ENCODE assay signal across 30 cellular contexts in the genomic region with DNA sequence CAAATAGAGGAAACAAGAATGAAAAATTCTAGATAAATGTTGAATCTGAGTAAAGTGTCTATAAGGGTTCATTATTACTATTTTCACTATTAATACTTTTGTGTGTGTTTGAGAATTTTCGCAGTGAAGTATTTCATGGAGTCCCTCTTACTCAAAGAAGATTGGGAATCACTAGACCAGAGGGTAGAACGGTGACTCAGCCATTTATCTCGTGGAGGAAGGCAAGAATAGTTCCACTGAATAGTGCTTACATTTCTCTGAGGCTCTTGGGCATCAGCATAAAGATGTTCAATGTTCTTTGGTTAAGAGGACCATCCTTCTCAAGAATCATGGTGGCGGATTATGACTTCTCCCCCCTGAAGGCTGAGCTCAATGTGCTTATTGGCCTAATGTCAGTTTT.
"Had no signal": no experiment of that assay in that cellular context is flagged by ENCODE, and none has a peak within 500 bp of the region (broad histone marks: within the 10 kb centered on the region; RNA-seq: fewer than 3 reads in every experiment).

No MANE protein-coding gene starts in this region.

- H3K4me3 ChIP-seq: cardiac muscle cell, SJSA1 had no signal

- H3K36me3 ChIP-seq: cardiac muscle cell, SJSA1 had no signal

- H3K27me3 ChIP-seq: SJSA1 had no signal

- H3K9me3 ChIP-seq: SJSA1, SK-N-SH had no signal

- H3K4me1 ChIP-seq: SJSA1 had no signal

- H3K36me3 Mint-ChIP-seq: activated CD8-positive, alpha-beta memory T cell treated with anti-CD3 and anti-CD28 coated beads, Interleukin-2, amount 10 ng/mL, durations not matched to agents 7 days and 5 days; activated naive CD4-positive, alpha-beta T cell treated with anti-CD3 and anti-CD28 coated beads, Interleukin-2, amount 10 ng/mL, durations not matched to agents 7 days and 5 days; activated naive CD8-positive, alpha-beta T cell had no signal

- ATAC-seq: activated CD8-positive, alpha-beta memory T cell treated with anti-CD3 and anti-CD28 coated beads, Interleukin-2, amount 10 ng/mL, durations not matched to agents 7 days and 5 days; activated naive CD8-positive, alpha-beta T cell treated with anti-CD3 and anti-CD28 coated beads, Interleukin-2, amount 50 U/mL, for 24 hours; Panc1 had no signal

- DNase-seq: activated B cell treated with CpG ODN at 0.5 μM for 24 hours; activated CD4-positive, alpha-beta memory T cell treated with anti-CD3 and anti-CD28 coated beads, Interleukin-2, amount 10 ng/mL, durations not matched to agents 7 days and 5 days; activated CD4-positive, alpha-beta T cell treated with anti-CD3 and anti-CD28 coated beads for 1 hour; activated CD4-positive, alpha-beta T cell treated with anti-CD3 and anti-CD28 coated beads for 48 hours; activated CD8-positive, alpha-beta memory T cell treated with anti-CD3 and anti-CD28 coated beads for 24 hours; activated CD8-positive, alpha-beta memory T cell treated with anti-CD3 and anti-CD28 coated beads, Interleukin-2, amount 10 ng/mL, durations not matched to agents 7 days and 5 days; activated CD8-positive, alpha-beta memory T cell treated with anti-CD3 and anti-CD28 coated beads, Interleukin-2, amount 50 U/mL, for 48 hours; activated effector memory CD4-positive, alpha-beta T cell treated with Interleukin-2 at 50 U/mL for 16 hours; activated naive CD4-positive, alpha-beta T cell treated with anti-CD3 and anti-CD28 coated beads, Interleukin-2, amount 10 ng/mL, durations not matched to agents 7 days and 5 days; activated naive CD8-positive, alpha-beta T cell treated with anti-CD3 and anti-CD28 coated beads, Interleukin-2, amount 50 U/mL, for 24 hours; activated T-cell treated with anti-CD3 and anti-CD28 coated beads, Interleukin-2, amount 50 U/mL, for 48 hours; aorta; MM.1S; NCI-H1105; NCI-H1417 treated with DMSO at 0.1 percent for 48 hours; NCI-H1930; NCI-H2081 treated with DMSO at 0.1 percent for 48 hours; NCI-H345; NCI-H524 treated with DMSO at 0.1 percent for 48 hours; SHP77 treated with DMSO at 0.1 percent for 48 hours; SK-N-SH; T-helper 2 cell; T-helper 9 cell had no signal

- H3K9ac ChIP-seq: KMS-11, SK-N-SH had no signal

- H3K4me2 ChIP-seq: KMS-11, SK-N-SH had no signal

- H3K9me3 Mint-ChIP-seq: activated CD4-positive, alpha-beta memory T cell treated with anti-CD3 and anti-CD28 coated beads, Interleukin-2, amount 10 ng/mL, durations not matched to agents 7 days and 5 days; activated naive CD8-positive, alpha-beta T cell treated with anti-CD3 and anti-CD28 coated beads, Interleukin-2, amount 50 U/mL, for 24 hours; central memory CD8-positive, alpha-beta T cell had no signal

- H3K27me3 Mint-ChIP-seq: activated B cell treated with CpG ODN at 0.5 μM for 24 hours; activated naive CD8-positive, alpha-beta T cell had no signal

- H3K27ac ChIP-seq: cardiac muscle cell, KMS-11, SJSA1, VCaP had no signal

- H3K4me3 Mint-ChIP-seq: activated B cell treated with CpG ODN at 0.5 μM for 24 hours; activated CD4-positive, alpha-beta memory T cell treated with anti-CD3 and anti-CD28 coated beads, Interleukin-2, amount 10 ng/mL, durations not matched to agents 7 days and 5 days; activated CD8-positive, alpha-beta memory T cell treated with anti-CD3 and anti-CD28 coated beads, Interleukin-2, amount 10 ng/mL, durations not matched to agents 7 days and 5 days; activated naive CD4-positive, alpha-beta T cell treated with anti-CD3 and anti-CD28 coated beads, Interleukin-2, amount 10 ng/mL, durations not matched to agents 7 days and 5 days; activated naive CD8-positive, alpha-beta T cell; activated naive CD8-positive, alpha-beta T cell treated with anti-CD3 and anti-CD28 coated beads, Interleukin-2, amount 50 U/mL, for 24 hours; central memory CD8-positive, alpha-beta T cell had no signal

- H3K27ac Mint-ChIP-seq: activated B cell treated with CpG ODN at 0.5 μM for 24 hours; activated CD4-positive, alpha-beta memory T cell treated with anti-CD3 and anti-CD28 coated beads, Interleukin-2, amount 10 ng/mL, durations not matched to agents 7 days and 5 days; activated CD8-positive, alpha-beta memory T cell treated with anti-CD3 and anti-CD28 coated beads, Interleukin-2, amount 10 ng/mL, durations not matched to agents 7 days and 5 days; activated naive CD4-positive, alpha-beta T cell treated with anti-CD3 and anti-CD28 coated beads, Interleukin-2, amount 10 ng/mL, durations not matched to agents 7 days and 5 days; activated naive CD8-positive, alpha-beta T cell; activated naive CD8-positive, alpha-beta T cell treated with anti-CD3 and anti-CD28 coated beads, Interleukin-2, amount 50 U/mL, for 24 hours had no signal
